In the genomic region with DNA sequence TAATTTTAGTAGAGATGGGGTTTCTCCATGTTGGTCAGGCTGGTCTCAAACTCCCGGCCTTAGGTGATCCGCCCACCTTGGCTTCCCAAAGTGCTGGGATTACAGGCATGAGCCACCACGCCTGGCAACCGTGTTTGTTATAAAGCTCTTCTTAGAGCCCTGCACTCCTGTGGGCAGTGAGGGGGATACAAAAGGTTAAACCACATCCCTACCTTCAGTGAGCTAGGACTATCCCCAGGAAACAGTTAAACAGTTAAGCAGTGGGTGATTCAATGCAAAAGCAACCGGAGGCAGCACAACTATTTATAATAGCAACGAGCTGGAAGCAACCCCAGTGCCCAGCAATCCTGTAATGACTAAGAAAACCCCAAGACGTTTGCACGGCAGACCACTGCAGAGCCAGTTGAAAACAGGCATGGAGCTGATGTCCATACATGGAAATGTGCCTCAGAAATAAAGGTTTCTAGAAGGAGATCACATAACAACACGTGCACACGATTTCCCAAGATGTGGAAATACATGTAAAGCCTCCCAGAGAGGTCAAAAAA, we compare ENCODE assay signal across 1 cellular context.
A peak's percentile ranks its signal among the peaks of the same experiment; 100 is the strongest.
TF ChIP-seq lines count a peak whose summit lies in the region.

No MANE protein-coding gene starts in this region.

TF ChIP-seq in GM12878, 131 proteins besides CTCF, POLR2A, EP300 and RAD21 (continued from another document and continues in another):
- TF ChIP-seq BACH1 (IDR thresholded peaks at IDR 0.05; ENCODE audit: borderline replicate concordance) (peak; percentile 55; the same call in 1 of the 2 replicates), RAD51 (IDR thresholded peaks at IDR 0.05) (no peak), BHLHE40 (IDR thresholded peaks at IDR 0.05; ENCODE audit: borderline replicate concordance in 1 of 2, low read depth in 2 of 2, low read length in 1 of 2) (peak; percentile 82 to 85), TAF1 (IDR thresholded peaks at IDR 0.05; ENCODE audit: borderline replicate concordance, low read depth, low read length) (no peak), HSF1 (IDR thresholded peaks at IDR 0.05; ENCODE audit: low read depth, low read length) (no peak), KLF5 (IDR thresholded peaks at IDR 0.05; ENCODE audit: partially characterized antibody) (peak; percentile 53), SMC3 (IDR thresholded peaks at IDR 0.05; ENCODE audit: borderline replicate concordance, low read length) (no peak), EED (IDR thresholded peaks at IDR 0.05; ENCODE audit: low read depth) (peak; percentile 98), MYC (IDR thresholded peaks at IDR 0.05; ENCODE audit: insufficient read depth, insufficient read length, insufficient replicate concordance, low read length, severe bottlenecking) (no peak), ATF3 (IDR thresholded peaks at IDR 0.05; ENCODE audit: borderline replicate concordance, extremely low read depth, low read depth, low read length) (no peak), SMARCA5 (IDR thresholded peaks at IDR 0.05) (0 out of 2 replicates have a peak, but pooled peaks have one; percentile 74), SKIL (IDR thresholded peaks at IDR 0.05; ENCODE audit: low read depth, poor library complexity, severe bottlenecking) (peak; percentile 89), TCF12 (IDR thresholded peaks at IDR 0.05; ENCODE audit: low read depth, low read length) (peak; percentile 87), POLR2AphosphoS5 (IDR thresholded peaks at IDR 0.05; ENCODE audit: low read length) (peak; percentile 54; the same call in 1 of the 2 replicates), RCOR1 (conservative IDR thresholded peaks at IDR 0.05; ENCODE audit: low read depth, low read length) (no peak), NR2F1 (conservative IDR thresholded peaks at IDR 0.05) (peak; percentile 99), SPI1 (IDR thresholded peaks at IDR 0.05; ENCODE audit: borderline replicate concordance, insufficient read depth, low read depth, low read length) (no peak), IRF3 (IDR thresholded peaks at IDR 0.05) (no peak), ZNF274 (IDR thresholded peaks at IDR 0.05; ENCODE audit: insufficient read depth, insufficient read length) (no peak), NR2C2 (IDR thresholded peaks at IDR 0.05; ENCODE audit: borderline replicate concordance, control insufficient read depth, insufficient read length, low read depth) (no peak), CEBPB (IDR thresholded peaks at IDR 0.05; ENCODE audit: borderline replicate concordance in 1 of 2, low read depth in 2 of 2, low read length in 2 of 2) (peak in 1 of 2 experiments; percentile 81; a peak in 1 of 4 replicates), CBX3 (IDR thresholded peaks at IDR 0.05; ENCODE audit: borderline replicate concordance, low read depth) (no peak), HDGF (IDR thresholded peaks at IDR 0.05) (0 out of 2 replicates have a peak, but pooled peaks have one; percentile 75), ZNF687 (IDR thresholded peaks at IDR 0.05) (peak; percentile 55; the same call in 1 of the 2 replicates), ZNF207 (IDR thresholded peaks at IDR 0.05; ENCODE audit: borderline replicate concordance) (no peak), POLR2AphosphoS2 (IDR thresholded peaks at IDR 0.05; ENCODE audit: low read depth, low read length) (no peak), SUPT20H (IDR thresholded peaks at IDR 0.05; ENCODE audit: borderline replicate concordance, control insufficient read depth, low read depth, low read length) (no peak), PML (IDR thresholded peaks at IDR 0.05; ENCODE audit: low read length) (peak; percentile 70; the same call in 1 of the 2 replicates), CHD2 (IDR thresholded peaks at IDR 0.05; ENCODE audit: borderline replicate concordance, low read depth, low read length) (no peak), SP1 (IDR thresholded peaks at IDR 0.05; ENCODE audit: low read depth, low read length) (peak; percentile 85), CHD1 (IDR thresholded peaks at IDR 0.05; ENCODE audit: low read depth, low read length) (no peak), CREM (IDR thresholded peaks at IDR 0.05; ENCODE audit: low read depth) (peak; percentile 91), E2F8 (IDR thresholded peaks at IDR 0.05; ENCODE audit: low read depth, partially characterized antibody) (no peak), DPF2 (IDR thresholded peaks at IDR 0.05) (peak; percentile 91), CBFB (IDR thresholded peaks at IDR 0.05; ENCODE audit: low read depth) (peak; percentile 96)
- TF ChIP-seq, protein P1, sequence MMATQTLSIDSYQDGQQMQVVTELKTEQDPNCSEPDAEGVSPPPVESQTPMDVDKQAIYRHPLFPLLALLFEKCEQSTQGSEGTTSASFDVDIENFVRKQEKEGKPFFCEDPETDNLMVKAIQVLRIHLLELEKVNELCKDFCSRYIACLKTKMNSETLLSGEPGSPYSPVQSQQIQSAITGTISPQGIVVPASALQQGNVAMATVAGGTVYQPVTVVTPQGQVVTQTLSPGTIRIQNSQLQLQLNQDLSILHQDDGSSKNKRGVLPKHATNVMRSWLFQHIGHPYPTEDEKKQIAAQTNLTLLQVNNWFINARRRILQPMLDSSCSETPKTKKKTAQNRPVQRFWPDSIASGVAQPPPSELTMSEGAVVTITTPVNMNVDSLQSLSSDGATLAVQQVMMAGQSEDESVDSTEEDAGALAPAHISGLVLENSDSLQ (IDR thresholded peaks at IDR 0.05): no peak
- TF ChIP-seq, protein P2, sequence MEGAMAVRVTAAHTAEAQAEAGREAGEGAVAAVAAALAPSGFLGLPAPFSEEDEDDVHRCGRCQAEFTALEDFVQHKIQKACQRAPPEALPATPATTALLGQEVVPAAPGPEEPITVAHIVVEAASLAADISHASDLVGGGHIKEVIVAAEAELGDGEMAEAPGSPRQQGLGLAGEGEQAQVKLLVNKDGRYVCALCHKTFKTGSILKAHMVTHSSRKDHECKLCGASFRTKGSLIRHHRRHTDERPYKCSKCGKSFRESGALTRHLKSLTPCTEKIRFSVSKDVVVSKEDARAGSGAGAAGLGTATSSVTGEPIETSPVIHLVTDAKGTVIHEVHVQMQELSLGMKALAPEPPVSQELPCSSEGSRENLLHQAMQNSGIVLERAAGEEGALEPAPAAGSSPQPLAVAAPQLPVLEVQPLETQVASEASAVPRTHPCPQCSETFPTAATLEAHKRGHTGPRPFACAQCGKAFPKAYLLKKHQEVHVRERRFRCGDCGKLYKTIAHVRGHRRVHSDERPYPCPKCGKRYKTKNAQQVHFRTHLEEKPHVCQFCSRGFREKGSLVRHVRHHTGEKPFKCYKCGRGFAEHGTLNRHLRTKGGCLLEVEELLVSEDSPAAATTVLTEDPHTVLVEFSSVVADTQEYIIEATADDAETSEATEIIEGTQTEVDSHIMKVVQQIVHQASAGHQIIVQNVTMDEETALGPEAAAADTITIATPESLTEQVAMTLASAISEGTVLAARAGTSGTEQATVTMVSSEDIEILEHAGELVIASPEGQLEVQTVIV (IDR thresholded peaks at IDR 0.05; ENCODE audit: borderline replicate concordance, partially characterized antibody): no peak
- TF ChIP-seq, protein P3, sequence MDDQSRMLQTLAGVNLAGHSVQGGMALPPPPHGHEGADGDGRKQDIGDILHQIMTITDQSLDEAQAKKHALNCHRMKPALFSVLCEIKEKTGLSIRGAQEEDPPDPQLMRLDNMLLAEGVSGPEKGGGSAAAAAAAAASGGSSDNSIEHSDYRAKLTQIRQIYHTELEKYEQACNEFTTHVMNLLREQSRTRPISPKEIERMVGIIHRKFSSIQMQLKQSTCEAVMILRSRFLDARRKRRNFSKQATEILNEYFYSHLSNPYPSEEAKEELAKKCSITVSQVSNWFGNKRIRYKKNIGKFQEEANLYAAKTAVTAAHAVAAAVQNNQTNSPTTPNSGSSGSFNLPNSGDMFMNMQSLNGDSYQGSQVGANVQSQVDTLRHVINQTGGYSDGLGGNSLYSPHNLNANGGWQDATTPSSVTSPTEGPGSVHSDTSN (IDR thresholded peaks at IDR 0.05; ENCODE audit: insufficient replicate concordance, low read depth, low read length): no peak
- TF ChIP-seq, protein P4, sequence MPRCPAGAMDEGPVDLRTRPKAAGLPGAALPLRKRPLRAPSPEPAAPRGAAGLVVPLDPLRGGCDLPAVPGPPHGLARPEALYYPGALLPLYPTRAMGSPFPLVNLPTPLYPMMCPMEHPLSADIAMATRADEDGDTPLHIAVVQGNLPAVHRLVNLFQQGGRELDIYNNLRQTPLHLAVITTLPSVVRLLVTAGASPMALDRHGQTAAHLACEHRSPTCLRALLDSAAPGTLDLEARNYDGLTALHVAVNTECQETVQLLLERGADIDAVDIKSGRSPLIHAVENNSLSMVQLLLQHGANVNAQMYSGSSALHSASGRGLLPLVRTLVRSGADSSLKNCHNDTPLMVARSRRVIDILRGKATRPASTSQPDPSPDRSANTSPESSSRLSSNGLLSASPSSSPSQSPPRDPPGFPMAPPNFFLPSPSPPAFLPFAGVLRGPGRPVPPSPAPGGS (IDR thresholded peaks at IDR 0.05; ENCODE audit: borderline replicate concordance, insufficient read depth, low read depth, low read length, poor library complexity, severe bottlenecking): peak; percentile 88
